Comparison of ENCODE assay signal across 19 cellular contexts in the genomic region with DNA sequence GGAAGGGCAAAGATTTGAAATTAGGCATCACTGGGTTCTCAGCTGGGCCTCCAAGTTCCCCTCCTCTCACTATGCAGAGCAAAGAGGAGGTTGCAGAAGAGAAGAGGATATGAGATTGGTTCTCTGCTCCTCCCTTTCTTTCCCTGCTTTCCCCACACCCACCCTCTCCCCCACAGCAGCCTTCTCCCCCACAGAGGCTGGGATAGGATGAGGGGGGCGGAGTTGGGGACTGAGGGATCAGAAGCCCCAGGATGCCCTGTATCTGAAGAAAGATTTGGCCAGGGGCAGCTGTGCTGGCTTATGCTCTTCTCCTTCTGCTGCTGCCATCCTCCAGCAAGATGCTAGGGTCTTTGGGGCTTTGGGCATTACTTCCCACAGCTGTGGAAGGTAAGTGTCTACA. TPM values are rescaled to one million over a fixed set of nuclear protein-coding genes. Genes with fewer than 3 reads are reported as not detected.
"Had no signal": no experiment of that assay in that cellular context is flagged by ENCODE, and none has a peak within 500 bp of the region (broad histone marks: within the 10 kb centered on the region; RNA-seq: fewer than 3 reads in every experiment).

A gene (plus strand): TSS at position 259 of the 400 bp plus-strand sequence. CDS start 80 bp downstream, at position 339.

- H3K4me3 ChIP-seq: colonic mucosa, psoas muscle, sigmoid colon, thoracic aorta had no signal

- ATAC-seq: activated naive CD8-positive, alpha-beta T cell treated with anti-CD3 and anti-CD28 coated beads, Interleukin-2, amount 50 U/mL, for 24 hours; activated T-cell treated with anti-CD3 and anti-CD28 coated beads, Interleukin-2, amount 50 U/mL, for 72 hours; psoas muscle; stimulated activated naive CD8-positive, alpha-beta T cell treated with anti-CD3 and anti-CD28 coated beads, Interleukin-15, amount 100 ng/mL, for 72 hours had no signal

- DNase-seq: activated CD4-positive, alpha-beta T cell treated with anti-CD3 and anti-CD28 coated beads, Interleukin-2, amount 50 U/mL, for 4 hours; activated CD4-positive, CD25-positive, alpha-beta regulatory T cell treated with anti-CD3 and anti-CD28 coated beads, Interleukin-2, amount 50 U/mL, for 72 hours; activated CD8-positive, alpha-beta memory T cell treated with anti-CD3 and anti-CD28 coated beads, Interleukin-2, amount 50 U/mL, for 4 hours; activated naive CD4-positive, alpha-beta T cell; activated naive CD8-positive, alpha-beta T cell treated with anti-CD3 and anti-CD28 coated beads, Interleukin-2, amount 50 U/mL, for 24 hours; activated T-cell treated with anti-CD3 and anti-CD28 coated beads, Interleukin-2, amount 50 U/mL, for 72 hours; caudate nucleus; colonic mucosa; effector CD8-positive, alpha-beta T cell; nucleus accumbens; psoas muscle; sigmoid colon; stimulated activated CD4-positive, alpha-beta T cell treated with anti-CD3 and anti-CD28 coated beads, Interleukin-12 subunit alpha, Interleukin-12 subunit beta, amount 100 ng/mL, for 4 hours; stimulated activated naive CD8-positive, alpha-beta T cell treated with anti-CD3 and anti-CD28 coated beads, Interleukin-15, amount 100 ng/mL, for 72 hours had no signal

- H3K27ac ChIP-seq: colonic mucosa, psoas muscle, sigmoid colon, thoracic aorta had no signal

- H3K27me3 Mint-ChIP-seq: activated naive CD8-positive, alpha-beta T cell treated with anti-CD3 and anti-CD28 coated beads, Interleukin-2, amount 50 U/mL, for 24 hours; stimulated activated naive CD8-positive, alpha-beta T cell treated with anti-CD3 and anti-CD28 coated beads, Interleukin-15, amount 100 ng/mL, for 72 hours had no signal

- H3K4me1 ChIP-seq: colonic mucosa had no signal

- H3K4me3 Mint-ChIP-seq: activated naive CD8-positive, alpha-beta T cell treated with anti-CD3 and anti-CD28 coated beads, Interleukin-2, amount 50 U/mL, for 24 hours; activated T-cell treated with anti-CD3 and anti-CD28 coated beads, Interleukin-2, amount 50 U/mL, for 72 hours; stimulated activated naive CD8-positive, alpha-beta T cell treated with anti-CD3 and anti-CD28 coated beads, Interleukin-15, amount 100 ng/mL, for 72 hours had no signal

- H3K36me3 ChIP-seq: colonic mucosa, sigmoid colon, thoracic aorta had no signal

- H3K27me3 ChIP-seq: colonic mucosa, sigmoid colon had no signal

- H3K9me3 ChIP-seq: colonic mucosa, psoas muscle, sigmoid colon, thoracic aorta had no signal

- H3K27ac Mint-ChIP-seq: activated naive CD8-positive, alpha-beta T cell treated with anti-CD3 and anti-CD28 coated beads, Interleukin-2, amount 50 U/mL, for 24 hours; activated T-cell treated with anti-CD3 and anti-CD28 coated beads, Interleukin-2, amount 50 U/mL, for 72 hours; stimulated activated naive CD8-positive, alpha-beta T cell treated with anti-CD3 and anti-CD28 coated beads, Interleukin-15, amount 100 ng/mL, for 72 hours had no signal

- H3K9me3 Mint-ChIP-seq: activated naive CD8-positive, alpha-beta T cell treated with anti-CD3 and anti-CD28 coated beads, Interleukin-2, amount 50 U/mL, for 24 hours; activated T-cell treated with anti-CD3 and anti-CD28 coated beads, Interleukin-2, amount 50 U/mL, for 72 hours; stimulated activated naive CD8-positive, alpha-beta T cell treated with anti-CD3 and anti-CD28 coated beads, Interleukin-15, amount 100 ng/mL, for 72 hours had no signal

RNA-seq across cellular contexts. Expression of the gene that starts here (rescaled TPM):
- total RNA-seq: activated T-cell treated with anti-CD3 and anti-CD28 coated beads, Interleukin-2, amount 50 U/mL, for 72 hours; epithelial cell of proximal tubule; kidney epithelial cell; sigmoid colon; T-helper 2 cell treated with Interferon-gamma antibody and Interleukin-4, amounts not matched to agents 100 ng/mL and 5 ng/mL, for 36 hours; urinary bladder had no signal
